Comparison of ENCODE assay signal across 9 cellular contexts in genomic region chr11:16280256-16280682, GRCh38.
DNase-seq lines count a peak whose midpoint lies in the region; FAIRE-seq lines count a peak whose summit lies in the region.
"Had no signal": no experiment of that assay in that cellular context is flagged by ENCODE, and none has a peak within 500 bp of the region (broad histone marks: within the 10 kb centered on the region; RNA-seq: fewer than 3 reads in every experiment).

No MANE protein-coding gene starts in this region.

- no peak overlapping the region for H3K27ac ChIP-seq in small intestine (ENCODE audit: low read depth in 1 of 2, low read length in 1 of 2)
- H3K27ac ChIP-seq: suprapubic skin had no signal

- H3K9me3 ChIP-seq in small intestine (ENCODE audit: control insufficient read depth, low read depth) = no peaks in the 10 kb centered on the region
- H3K9me3 ChIP-seq: suprapubic skin had no signal

- FAIRE-seq in small intestine (lab: Jason Lieb, UNC) = no peak

- no peaks in the 10 kb centered on the region for H3K27me3 ChIP-seq in small intestine (ENCODE audit: control insufficient read depth in 2 of 2, insufficient read depth in 2 of 2, low read length in 2 of 2)
- H3K27me3 ChIP-seq: suprapubic skin had no signal

- H3K36me3 ChIP-seq in small intestine (ENCODE audit: control insufficient read depth in 2 of 2, insufficient read depth in 2 of 2, low read length in 2 of 2) = no peaks in the 10 kb centered on the region
- H3K36me3 ChIP-seq: suprapubic skin had no signal

- WGBS in small intestine, 3 donors = 1 to 20% (median 13%) methylated on average over 5 of the region's 5 CpGs

- H3K4me3 ChIP-seq in small intestine (ENCODE audit: low read depth in 1 of 2, low read length in 2 of 2) = no peak overlapping the region
- H3K4me3 ChIP-seq: suprapubic skin had no signal

- peak; percentile 1 for DNase-seq in activated T-cell treated with anti-CD3 and anti-CD28 coated beads for 48 hours (ENCODE audit: low read depth)
- DNase-seq in activated T-cell treated with anti-CD3 and anti-CD28 coated beads, Interleukin-2, amount 50 U/mL, for 1 hour = no peak
- peak; percentile 94 for DNase-seq in NCI-H2227 (lab: John Stamatoyannopoulos, UW; ENCODE audit: unreplicated experiment)
- DNase-seq in dermis blood vessel endothelial cell = peak; percentile 35
- DNase-seq in small intestine = peak; percentile 96
- no peak for DNase-seq in effector CD8-positive, alpha-beta T cell (lab: John Stamatoyannopoulos, UW)
- no peak for DNase-seq in NK-92 treated with Interleukin-12 subunit alpha and Interleukin-12 subunit beta, amount 100 ng/mL, for 24 hours (lab: John Stamatoyannopoulos, UW)
- DNase-seq in hippocampal formation (lab: John Stamatoyannopoulos, UW) = no peak

- H3K4me1 ChIP-seq in small intestine (ENCODE audit: control insufficient read depth in 2 of 2, insufficient read depth in 1 of 2, low read depth in 1 of 2, low read length in 1 of 2) = no peaks in the 10 kb centered on the region

Comparison
In these comparisons a context has a peak if more than half of its experiments do, and no peak if none do; other contexts are left out.
1. DNase-seq: peak in activated T-cell treated with anti-CD3 and anti-CD28 coated beads for 48 hours (single experiment), NCI-H2227 (single experiment), dermis blood vessel endothelial cell (single experiment) and small intestine (single experiment); none in activated T-cell treated with anti-CD3 and anti-CD28 coated beads, Interleukin-2, amount 50 U/mL, for 1 hour (single experiment), effector CD8-positive, alpha-beta T cell (single experiment), NK-92 treated with Interleukin-12 subunit alpha and Interleukin-12 subunit beta, amount 100 ng/mL, for 24 hours (single experiment) and hippocampal formation (0 of 2).